Comparison of ENCODE assay signal across 8 cellular contexts in the genomic region with DNA sequence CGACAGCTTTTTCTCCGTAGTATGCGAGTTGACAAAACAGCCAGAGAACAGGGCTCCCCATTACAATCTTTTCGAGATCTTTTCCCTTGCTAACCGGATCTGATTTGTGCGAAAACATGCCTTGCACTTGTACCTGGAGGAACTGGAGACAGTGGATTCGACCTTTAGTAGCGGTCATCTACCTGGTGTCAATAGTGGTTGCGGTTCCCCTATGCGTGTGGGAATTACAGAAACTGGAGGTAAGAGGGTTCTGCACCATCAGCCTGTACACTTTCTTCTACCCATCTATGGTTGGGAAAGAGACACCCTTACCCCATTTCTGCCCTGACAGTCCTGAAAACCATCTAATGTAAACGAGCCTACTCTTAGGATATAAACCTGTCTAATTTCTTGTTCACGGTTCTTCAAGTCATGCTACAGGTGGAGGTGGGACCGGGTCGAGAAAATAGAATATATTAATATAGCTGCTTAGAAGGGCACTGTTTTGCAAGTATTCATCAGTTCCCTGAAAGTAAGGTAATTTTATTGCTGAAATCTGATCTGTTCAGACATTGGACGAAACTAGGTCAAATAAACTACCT. TPM values are rescaled to one million over a fixed set of nuclear protein-coding genes. Genes with fewer than 3 reads are reported as not detected.
DNase-seq lines count a peak whose midpoint lies in the region; ATAC-seq and TF ChIP-seq lines count a peak whose summit lies in the region.

No MANE protein-coding gene starts in this region.

- peak; percentile 20 for ATAC-seq in GM21576 (IDR thresholded peaks at IDR 0.05; ENCODE audit: unreplicated experiment)
- no peak for ATAC-seq in effector memory CD8-positive, alpha-beta T cell (replicated peaks)

- H4K20me1 ChIP-seq in Loucy (ENCODE audit: insufficient read depth, low read length, poor library complexity, severe bottlenecking) (peaks cover 17% of the 10 kb centered on the region), neural cell (ENCODE audit: insufficient read depth) (no peaks in the 10 kb centered on the region)

- H3K9me3 Mint-ChIP-seq in Calu3 (ENCODE audit: low read depth, unreplicated experiment) = no peaks in the 10 kb centered on the region
- H3K9me3 Mint-ChIP-seq in effector memory CD8-positive, alpha-beta T cell = no peaks in the 10 kb centered on the region

- TF ChIP-seq EP300 in neural cell (conservative IDR thresholded peaks at IDR 0.05; ENCODE audit: poor library complexity, severe bottlenecking) = no peak

- H3K36me3 ChIP-seq in Loucy (ENCODE audit: insufficient read depth, low read length) (no peaks in the 10 kb centered on the region), neural cell (ENCODE audit: insufficient read depth, low read length) (no peaks in the 10 kb centered on the region)

- H3K27ac Mint-ChIP-seq in Calu3 (ENCODE audit: unreplicated experiment) = peak overlapping the region; percentile 83
- H3K27ac Mint-ChIP-seq in effector memory CD8-positive, alpha-beta T cell = peak overlapping the region; percentile 92 to 97

- CTCF ChIA-PET in Calu3 (lab: Charles Lee) = interaction anchor here (1.4 to 2.2 kb wide), 3 partner anchors 21 to 521 kb away, joined by 4 to 16 read pairs (median 7); no protein-coding TSS in a partner anchor

- H3K4me3 ChIP-seq in Loucy (ENCODE audit: low read length, poor library complexity, severe bottlenecking) (peak overlapping the region; percentile 95), neural cell (ENCODE audit: low read length) (peak overlapping the region; percentile 83)

- H3K9me2 ChIP-seq in Loucy (replicated peaks; ENCODE audit: low read depth, low read length) (no peaks in the 10 kb centered on the region), neural cell (ENCODE audit: insufficient read depth, low read length) (no peaks in the 10 kb centered on the region)

- peaks cover 26% of the 10 kb centered on the region for H3K27me3 ChIP-seq in Loucy (ENCODE audit: insufficient read depth, low read length, poor library complexity, severe bottlenecking)
- no peaks in the 10 kb centered on the region for H3K27me3 ChIP-seq in neural cell (ENCODE audit: insufficient read depth, low read depth, low read length)

- H3F3A ChIP-seq in Loucy (ENCODE audit: low read depth) = no peaks in the 10 kb centered on the region
- no peaks in the 10 kb centered on the region for H3F3A ChIP-seq in neural cell (ENCODE audit: insufficient read depth, low read length, poor library complexity, severe bottlenecking)

- H3K4me1 ChIP-seq in Loucy (ENCODE audit: insufficient read depth, low read length, poor library complexity, severe bottlenecking) = peaks cover 37% of the 10 kb centered on the region

- peaks cover 42% of the 10 kb centered on the region for H3K79me2 ChIP-seq in Loucy (ENCODE audit: insufficient read depth, low read length)
- H3K79me2 ChIP-seq in neural cell (replicated peaks; ENCODE audit: insufficient read depth, low read length) = peaks cover 37% of the 10 kb centered on the region

- H3K27ac ChIP-seq in neural cell (ENCODE audit: low read length) = peak overlapping the region; percentile 84

- H3K4me1 Mint-ChIP-seq in Calu3 (ENCODE audit: low read depth, unreplicated experiment) = peaks cover 20% of the 10 kb centered on the region
- peaks cover 21 to 25% of the 10 kb centered on the region in 2 donors for H3K4me1 Mint-ChIP-seq in effector memory CD8-positive, alpha-beta T cell (ENCODE audit: low read depth in 2 of 2)

- no TSS peak for BruUV-seq in Calu3 (replicated peaks; lab: Mats Ljungman, UMichigan)

- H3K4me3 Mint-ChIP-seq in Calu3 (ENCODE audit: low read depth, unreplicated experiment) = peak overlapping the region; percentile 87
- peak overlapping the region; percentile 93 to 95 for H3K4me3 Mint-ChIP-seq in effector memory CD8-positive, alpha-beta T cell

- no peak for TF ChIP-seq CTCF in Calu3 (IDR thresholded peaks at IDR 0.05; ENCODE audit: unreplicated experiment)
- no peak for TF ChIP-seq CTCF in Loucy (conservative IDR thresholded peaks at IDR 0.05; ENCODE audit: low read length)
- TF ChIP-seq CTCF in neural cell (IDR thresholded peaks at IDR 0.05; ENCODE audit: poor library complexity, severe bottlenecking) = no peak

- no peak for TF ChIP-seq RAD21 in neural cell (conservative IDR thresholded peaks at IDR 0.05)

- H3K9me3 ChIP-seq in Loucy (ENCODE audit: insufficient read depth, low read depth, low read length) = no peaks in the 10 kb centered on the region
- no peaks in the 10 kb centered on the region for H3K9me3 ChIP-seq in neural cell (ENCODE audit: low read length)

- H2AFZ ChIP-seq in Loucy (ENCODE audit: low read length) (peak overlapping the region; percentile 94), neural cell (ENCODE audit: low read depth, low read length) (peak overlapping the region; percentile 96)

- peaks cover 18% of the 10 kb centered on the region for H3K36me3 Mint-ChIP-seq in Calu3 (ENCODE audit: insufficient read depth, unreplicated experiment)
- peaks cover 16% of the 10 kb centered on the region for H3K36me3 Mint-ChIP-seq in effector memory CD8-positive, alpha-beta T cell (ENCODE audit: insufficient read depth)

- no peak for DNase-seq in Calu3
- DNase-seq in effector memory CD8-positive, alpha-beta T cell = no peak
- DNase-seq in MV-4-11 (lab: John Stamatoyannopoulos, UW) = no peak
- DNase-seq in GF-D8 (lab: John Stamatoyannopoulos, UW) = no peak
- DNase-seq in GM19238 (ENCODE audit: insufficient read length, low spot score) = no peak

- intact Hi-C loops in Calu3 (cut with micrococcal nuclease; ENCODE audit: unreplicated experiment) = loop anchor here (2.0 kb wide), 1 partner anchor 21 kb away; no protein-coding TSS in a partner anchor

- peak overlapping the region; percentile 77 for H3K4me2 ChIP-seq in Loucy (ENCODE audit: low read depth, low read length, poor library complexity, severe bottlenecking)
- H3K4me2 ChIP-seq in neural cell (ENCODE audit: low read length) = peak overlapping the region; percentile 74

- peak overlapping the region; percentile 79 for H3K9ac ChIP-seq in Loucy (ENCODE audit: low read depth, low read length, poor library complexity, severe bottlenecking)
- H3K9ac ChIP-seq in neural cell (ENCODE audit: low read length) = peak overlapping the region; percentile 83

- H3K27me3 Mint-ChIP-seq in Calu3 (ENCODE audit: unreplicated experiment) = no peaks in the 10 kb centered on the region
- no peaks in the 10 kb centered on the region for H3K27me3 Mint-ChIP-seq in effector memory CD8-positive, alpha-beta T cell

TF ChIP-seq in neural cell, 6 proteins besides CTCF, POLR2A, EP300 and RAD21:
- TF ChIP-seq POLR2AphosphoS5 (IDR thresholded peaks at IDR 0.05) (no peak), MXI1 (conservative IDR thresholded peaks at IDR 0.05; ENCODE audit: poor library complexity, severe bottlenecking) (no peak), EZH2 (IDR thresholded peaks at IDR 0.05; ENCODE audit: borderline replicate concordance, insufficient read depth, low read length, poor library complexity, severe bottlenecking) (no peak), SMC3 (conservative IDR thresholded peaks at IDR 0.05; ENCODE audit: poor library complexity) (no peak), TAF1 (IDR thresholded peaks at IDR 0.05; ENCODE audit: low read depth) (no peak)
- TF ChIP-seq, protein P1, sequence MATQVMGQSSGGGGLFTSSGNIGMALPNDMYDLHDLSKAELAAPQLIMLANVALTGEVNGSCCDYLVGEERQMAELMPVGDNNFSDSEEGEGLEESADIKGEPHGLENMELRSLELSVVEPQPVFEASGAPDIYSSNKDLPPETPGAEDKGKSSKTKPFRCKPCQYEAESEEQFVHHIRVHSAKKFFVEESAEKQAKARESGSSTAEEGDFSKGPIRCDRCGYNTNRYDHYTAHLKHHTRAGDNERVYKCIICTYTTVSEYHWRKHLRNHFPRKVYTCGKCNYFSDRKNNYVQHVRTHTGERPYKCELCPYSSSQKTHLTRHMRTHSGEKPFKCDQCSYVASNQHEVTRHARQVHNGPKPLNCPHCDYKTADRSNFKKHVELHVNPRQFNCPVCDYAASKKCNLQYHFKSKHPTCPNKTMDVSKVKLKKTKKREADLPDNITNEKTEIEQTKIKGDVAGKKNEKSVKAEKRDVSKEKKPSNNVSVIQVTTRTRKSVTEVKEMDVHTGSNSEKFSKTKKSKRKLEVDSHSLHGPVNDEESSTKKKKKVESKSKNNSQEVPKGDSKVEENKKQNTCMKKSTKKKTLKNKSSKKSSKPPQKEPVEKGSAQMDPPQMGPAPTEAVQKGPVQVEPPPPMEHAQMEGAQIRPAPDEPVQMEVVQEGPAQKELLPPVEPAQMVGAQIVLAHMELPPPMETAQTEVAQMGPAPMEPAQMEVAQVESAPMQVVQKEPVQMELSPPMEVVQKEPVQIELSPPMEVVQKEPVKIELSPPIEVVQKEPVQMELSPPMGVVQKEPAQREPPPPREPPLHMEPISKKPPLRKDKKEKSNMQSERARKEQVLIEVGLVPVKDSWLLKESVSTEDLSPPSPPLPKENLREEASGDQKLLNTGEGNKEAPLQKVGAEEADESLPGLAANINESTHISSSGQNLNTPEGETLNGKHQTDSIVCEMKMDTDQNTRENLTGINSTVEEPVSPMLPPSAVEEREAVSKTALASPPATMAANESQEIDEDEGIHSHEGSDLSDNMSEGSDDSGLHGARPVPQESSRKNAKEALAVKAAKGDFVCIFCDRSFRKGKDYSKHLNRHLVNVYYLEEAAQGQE (IDR thresholded peaks at IDR 0.05; ENCODE audit: borderline replicate concordance) = no peak

RNA-seq across cellular contexts. Expression of a gene that starts 0.7 kb away (rescaled TPM):
- 23.3 and 30.1 TPM in 2 replicates for total RNA-seq in Calu3 (2022)
- polyA plus RNA-seq in neural cell = 48.8 and 50.2 TPM in 2 replicates
- 58.4 and 66.2 TPM in 2 replicates for polyA minus RNA-seq in neural cell
